In genomic region chr10:78389419-78389818, GRCh38 we compare ENCODE assay signal across 13 cellular contexts.
DNase-seq lines count a peak whose midpoint lies in the region; TF ChIP-seq lines count a peak whose summit lies in the region.
"Had no signal": no experiment of that assay in that cellular context is flagged by ENCODE, and none has a peak within 500 bp of the region (broad histone marks: within the 10 kb centered on the region; RNA-seq: fewer than 3 reads in every experiment).

No MANE protein-coding gene starts in this region.

- DNase-seq in left ventricle myocardium inferior, result peak; percentile 44
- no peak for DNase-seq in cardiac septum (ENCODE audit: low spot score)
- peak; percentile 47 for DNase-seq in NCI-H69 (lab: John Stamatoyannopoulos, UW)
- DNase-seq in cerebellar cortex (ENCODE audit: low spot score), result peak; percentile 28
- DNase-seq in SKM-1 treated with dmso at 0.1 percent for 144 hours (lab: John Stamatoyannopoulos, UW; ENCODE audit: unreplicated experiment), result no peak
- no peak for DNase-seq in midbrain (lab: John Stamatoyannopoulos, UW)
- no peak for DNase-seq in foreskin fibroblast
- DNase-seq: C1 segment of cervical spinal cord; Calu3; CD4-positive, alpha-beta T cell; DMS 273 treated with DMSO at 0.1 percent for 48 hours had no signal

- no peak overlapping the region for H3K27ac ChIP-seq in left ventricle myocardium inferior (replicated peaks)
- H3K27ac ChIP-seq: GM23248 had no signal

- H3K27me3 ChIP-seq in left ventricle myocardium inferior (ENCODE audit: low read depth), result no peaks in the 10 kb centered on the region

- H3K9me3 ChIP-seq in left ventricle myocardium inferior (replicated peaks), result no peaks in the 10 kb centered on the region

- H3K4me1 ChIP-seq in left ventricle myocardium inferior, result peaks cover 20% of the 10 kb centered on the region

- no peaks in the 10 kb centered on the region for H3K36me3 ChIP-seq in left ventricle myocardium inferior

- intact Hi-C loops in left ventricle myocardium inferior (cut with micrococcal nuclease), result no loop called here
- intact Hi-C loops in cardiac septum (cut with DNase I), result no loop called here

- TF ChIP-seq CTCF in left ventricle myocardium inferior (IDR thresholded peaks at IDR 0.05; ENCODE audit: borderline replicate concordance) (no peak), foreskin fibroblast (IDR thresholded peaks at IDR 0.05; ENCODE audit: low read depth, low read length) (no peak)

- H3K4me3 ChIP-seq in left ventricle myocardium inferior, result no peak overlapping the region
- no peak overlapping the region for H3K4me3 ChIP-seq in foreskin fibroblast (ENCODE audit: low read depth in 1 of 2, low read length in 2 of 2)
- H3K4me3 ChIP-seq: GM12878, GM23248 had no signal

Comparison
In these comparisons a context has a peak if more than half of its experiments do, and no peak if none do; other contexts are left out.
1. DNase-seq: peak in left ventricle myocardium inferior (single experiment), NCI-H69 (single experiment) and cerebellar cortex (single experiment); none in cardiac septum (single experiment), SKM-1 treated with dmso at 0.1 percent for 144 hours (single experiment), midbrain (single experiment) and foreskin fibroblast (0 of 2).